ENCODE assay signal across 21 cellular contexts in the genomic region with DNA sequence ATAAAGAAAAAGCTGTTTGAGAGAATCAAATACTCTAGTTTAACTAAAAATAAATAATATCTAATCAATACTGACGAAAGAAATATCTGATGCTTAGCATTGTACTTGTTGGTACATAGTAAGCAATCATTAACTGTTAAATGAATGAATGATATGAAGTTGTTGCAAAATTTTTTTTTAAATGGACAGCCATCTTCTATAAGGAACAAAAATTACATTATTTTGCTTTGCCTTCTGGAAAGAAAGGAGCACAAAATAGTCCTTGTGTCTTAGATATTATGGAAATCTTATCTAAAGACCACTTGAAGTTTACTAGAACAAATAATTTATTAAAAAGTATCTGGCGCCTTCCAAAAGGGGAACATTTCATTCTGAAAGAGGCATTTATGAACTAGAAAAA. TPM values are rescaled to one million over a fixed set of nuclear protein-coding genes. Genes with fewer than 3 reads are reported as not detected.
DNase-seq lines count a peak whose midpoint lies in the region; ATAC-seq, FAIRE-seq and TF ChIP-seq lines count a peak whose summit lies in the region.
"Had no signal": no experiment of that assay in that cellular context is flagged by ENCODE, and none has a peak within 500 bp of the region (broad histone marks: within the 10 kb centered on the region; RNA-seq: fewer than 3 reads in every experiment).

No MANE protein-coding gene starts in this region.

- no peak overlapping the region; the same call in 1 of the 2 replicates for H3K9ac ChIP-seq in OCI-LY3 (ENCODE audit: low read length)

- peaks cover 3% of the 10 kb centered on the region for H3K36me3 ChIP-seq in CD4-positive, CD25-positive, alpha-beta regulatory T cell (ENCODE audit: control insufficient read depth, insufficient read depth, low read length)
- H3K36me3 ChIP-seq in OCI-LY3 (replicated peaks; ENCODE audit: low read depth, low read length) (peaks cover 10% of the 10 kb centered on the region), pancreas (no peaks in the 10 kb centered on the region)

- H3K9me3 Mint-ChIP-seq in activated T-cell treated with anti-CD3 and anti-CD28 coated beads, Interleukin-2, amount 50 U/mL, for 4 hours: no peaks in the 10 kb centered on the region
- H3K9me3 Mint-ChIP-seq in CD4-positive, CD25-positive, alpha-beta regulatory T cell: no peaks in the 10 kb centered on the region
- H3K9me3 Mint-ChIP-seq: HFFc6 had no signal

- H3K27ac ChIP-seq in CD4-positive, CD25-positive, alpha-beta regulatory T cell (ENCODE audit: insufficient read depth, low read length, poor library complexity, severe bottlenecking): no peak overlapping the region
- no peak overlapping the region for H3K27ac ChIP-seq in OCI-LY3 (ENCODE audit: low read length)
- no peak overlapping the region for H3K27ac ChIP-seq in pancreas

- H3K9me3 ChIP-seq in CD4-positive, CD25-positive, alpha-beta regulatory T cell (ENCODE audit: control insufficient read depth in 2 of 2, low read length in 2 of 2): no peaks in the 10 kb centered on the region
- H3K9me3 ChIP-seq in OCI-LY3 (ENCODE audit: insufficient read depth, low read length) (no peaks in the 10 kb centered on the region), pancreas (no peaks in the 10 kb centered on the region)

- TF ChIP-seq CTCF in OCI-LY3 (IDR thresholded peaks at IDR 0.05; ENCODE audit: low read depth, low read length) (no peak), pancreas (IDR thresholded peaks at IDR 0.05) (no peak)

- H3K4me1 ChIP-seq in CD4-positive, CD25-positive, alpha-beta regulatory T cell (ENCODE audit: control insufficient read depth, insufficient read depth, low read length, poor library complexity, severe bottlenecking): peaks cover 40% of the 10 kb centered on the region
- H3K4me1 ChIP-seq in OCI-LY3 (ENCODE audit: low read length) (peaks cover 44% of the 10 kb centered on the region), pancreas (peaks cover 10 to 34% (median 29%) of the 10 kb centered on the region in 3 donors)

- H3K4me2 ChIP-seq in OCI-LY3 (ENCODE audit: low read length): peak overlapping the region; percentile 74; the same call in 1 of the 2 replicates

- H3K79me2 ChIP-seq in OCI-LY3 (ENCODE audit: low read length): peaks cover 94% of the 10 kb centered on the region

- no peaks in the 10 kb centered on the region for H3K27me3 ChIP-seq in CD4-positive, CD25-positive, alpha-beta regulatory T cell (ENCODE audit: control insufficient read depth, insufficient read depth, low read length)
- no peaks in the 10 kb centered on the region for H3K27me3 ChIP-seq in OCI-LY3 (ENCODE audit: low read depth, low read length)
- no peaks in the 10 kb centered on the region for H3K27me3 ChIP-seq in pancreas

- H3K36me3 Mint-ChIP-seq in activated T-cell treated with anti-CD3 and anti-CD28 coated beads, Interleukin-2, amount 50 U/mL, for 4 hours (ENCODE audit: insufficient read depth): peaks cover 41% of the 10 kb centered on the region
- peaks cover 9% of the 10 kb centered on the region for H3K36me3 Mint-ChIP-seq in CD4-positive, CD25-positive, alpha-beta regulatory T cell

- DNase-seq in activated T-cell treated with anti-CD3 and anti-CD28 coated beads, Interleukin-2, amount 50 U/mL, for 4 hours: no peak
- no peak for DNase-seq in activated T-cell treated with anti-CD3 and anti-CD28 coated beads, Interleukin-2, amount 50 U/mL, for 48 hours
- DNase-seq in CD4-positive, CD25-positive, alpha-beta regulatory T cell: no peak
- DNase-seq in pancreas: no peak
- DNase-seq in stimulated activated CD4-positive, alpha-beta T cell treated with anti-CD3 and anti-CD28 coated beads, Interleukin-4, amount 100 ng/mL, for 1 hour: no peak
- no peak for DNase-seq in NCI-H2171 treated with DMSO at 0.1 percent for 48 hours (lab: John Stamatoyannopoulos, UW)
- DNase-seq: CD8-positive, alpha-beta memory T cell; HFFc6; IMR-90; Kasumi-1; NCI-H1092 treated with DMSO at 0.1 percent for 48 hours; NCI-H146; NCI-H2081; NCI-H446 treated with DMSO at 0.1 percent for 48 hours; Right ventricle myocardium superior had no signal

- H4K20me1 ChIP-seq in OCI-LY3 (ENCODE audit: insufficient read depth, low read length): peaks cover 73% of the 10 kb centered on the region

- 43 to 44% methylated on average over 2 of the region's 2 CpGs for WGBS in pancreas, 2 donors

- no peaks in the 10 kb centered on the region for H3K27me3 Mint-ChIP-seq in activated T-cell treated with anti-CD3 and anti-CD28 coated beads, Interleukin-2, amount 50 U/mL, for 4 hours (ENCODE audit: low read depth)
- H3K27me3 Mint-ChIP-seq in CD4-positive, CD25-positive, alpha-beta regulatory T cell: peaks cover 7% of the 10 kb centered on the region

- intact Hi-C loops in pancreas (cut with DNase I): no loop called here

- peak overlapping the region; percentile 99 for H3K4me3 ChIP-seq in CD4-positive, CD25-positive, alpha-beta regulatory T cell (ENCODE audit: low read depth, low read length)
- H3K4me3 ChIP-seq in OCI-LY3 (ENCODE audit: low read length) (no peak overlapping the region), pancreas (no peak overlapping the region)

- H3K4me3 Mint-ChIP-seq in activated T-cell treated with anti-CD3 and anti-CD28 coated beads, Interleukin-2, amount 50 U/mL, for 4 hours: peak overlapping the region; percentile 49
- H3K4me3 Mint-ChIP-seq in CD4-positive, CD25-positive, alpha-beta regulatory T cell: no peak overlapping the region
- H3K4me3 Mint-ChIP-seq: HFFc6 had no signal

- FAIRE-seq in pancreas (lab: Jason Lieb, UNC): peak; percentile 9
- FAIRE-seq: A204.1, D721Med, H54, RCC 7860 had no signal

- peaks cover 56% of the 10 kb centered on the region for H3K4me1 Mint-ChIP-seq in activated T-cell treated with anti-CD3 and anti-CD28 coated beads, Interleukin-2, amount 50 U/mL, for 4 hours (ENCODE audit: low read depth)
- peaks cover 44 to 67% (median 58%) of the 10 kb centered on the region in 4 donors for H3K4me1 Mint-ChIP-seq in CD4-positive, CD25-positive, alpha-beta regulatory T cell

- H3K27ac Mint-ChIP-seq in CD4-positive, CD25-positive, alpha-beta regulatory T cell: no peak overlapping the region
- H3K27ac Mint-ChIP-seq: HFFc6 had no signal

- H2AFZ ChIP-seq in OCI-LY3 (ENCODE audit: low read depth, low read length): no peak overlapping the region

- no peak for ATAC-seq in activated T-cell treated with anti-CD3 and anti-CD28 coated beads, Interleukin-2, amount 50 U/mL, for 4 hours
- ATAC-seq in CD4-positive, CD25-positive, alpha-beta regulatory T cell (ENCODE audit: low read depth in 2 of 2): no peak
- ATAC-seq in pancreas (no peak), GM18519 (IDR thresholded peaks at IDR 0.05; ENCODE audit: low FRiP score, unreplicated experiment) (no peak)

RNA-seq across cellular contexts. Expression of gene NFKB1, which starts 4.5 kb away (rescaled TPM):
- total RNA-seq in activated T-cell treated with anti-CD3 and anti-CD28 coated beads, Interleukin-2, amount 50 U/mL, for 4 hours: 100 to 1,000 TPM; 315 to 381 (median 331) TPM
- 152 TPM for total RNA-seq in CD4-positive, CD25-positive, alpha-beta regulatory T cell
- polyA plus RNA-seq in CD4-positive, CD25-positive, alpha-beta regulatory T cell: 10 to 100 TPM in 3 of 4 donors, 1 to 10 TPM in 1; 9.2 to 21.8 (median 13.6) TPM
- total RNA-seq in pancreas: 10 to 100 TPM; 11.5 to 33.5 (median 16.3) TPM
- polyA plus RNA-seq in pancreas: 10 to 100 TPM in 1 of 2 donors, 1 to 10 TPM in 1; 7.0 to 10.8 TPM
